ENCODE assay signal across 8 cellular contexts in genomic region chr13:48749699-48750473, GRCh38.
DNase-seq lines count a peak whose midpoint lies in the region; ATAC-seq, FAIRE-seq and TF ChIP-seq lines count a peak whose summit lies in the region.

No MANE protein-coding gene starts in this region.

- H3K27ac ChIP-seq in upper lobe of right lung, result peak overlapping the region; percentile 14

- peak; percentile 98 for FAIRE-seq in RCC 7860 (lab: Jason Lieb, UNC)

- no peaks in the 10 kb centered on the region for H3K27me3 ChIP-seq in upper lobe of right lung

- peak; percentile 91 for ATAC-seq in HG03025 (IDR thresholded peaks at IDR 0.05; ENCODE audit: low FRiP score, unreplicated experiment)
- ATAC-seq in upper lobe of right lung, result peak; percentile 87

- intact Hi-C loops in posterior cingulate gyrus (cut with DNase I) (no loop called here), upper lobe of right lung (cut with DNase I) (no loop called here)

- no peaks in the 10 kb centered on the region for H3K36me3 ChIP-seq in upper lobe of right lung

- peak; percentile 43 for DNase-seq in activated gamma-delta T cell treated with Interleukin-2 at 50 U/mL for 16 hours
- DNase-seq in activated gamma-delta T cell (lab: John Stamatoyannopoulos, UW), result no peak
- peak; percentile 94 for DNase-seq in RCC 7860 (ENCODE audit: low spot score)
- DNase-seq in activated gamma-delta T cell treated with anti-CD3 and anti-CD28 coated beads, Interleukin-2, amount 50 U/mL, for 16 hours (ENCODE audit: low read depth), result peak; percentile 45
- peak; percentile 50 for DNase-seq in glomerular endothelial cell (ENCODE audit: extremely low read depth, low read depth, low spot score)
- peak in 8 of 10 donors; percentile 30 to 94 (median 58) for DNase-seq in posterior cingulate gyrus
- peak; percentile 70 for DNase-seq in upper lobe of right lung

- H3K9me3 ChIP-seq in upper lobe of right lung, result no peaks in the 10 kb centered on the region

- no peak overlapping the region for H3K4me3 ChIP-seq in upper lobe of right lung

- peak; percentile 56 for TF ChIP-seq CTCF in upper lobe of right lung (IDR thresholded peaks at IDR 0.05)

- H3K4me1 ChIP-seq in upper lobe of right lung, result peaks cover 9% of the 10 kb centered on the region
